Comparison of ENCODE assay signal across 20 cellular contexts in the genomic region with DNA sequence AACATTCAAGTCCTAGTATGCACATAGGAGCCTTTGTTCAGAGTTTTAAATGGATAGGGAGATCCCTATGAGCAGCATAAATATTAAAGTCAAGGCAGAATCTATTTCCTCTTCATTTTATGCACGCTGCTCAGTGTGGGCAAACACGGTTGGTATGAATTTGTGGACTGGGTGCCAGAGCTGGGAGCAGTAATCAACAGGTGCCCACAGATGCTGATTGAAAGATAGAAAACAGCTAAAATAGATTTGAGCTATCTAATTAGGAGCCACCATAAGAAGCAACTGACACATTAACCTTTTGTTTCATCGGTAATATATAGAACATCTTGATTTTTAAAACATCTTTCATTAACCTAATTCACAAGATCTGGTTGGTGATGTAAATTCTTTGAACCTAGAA.
"Had no signal": no experiment of that assay in that cellular context is flagged by ENCODE, and none has a peak within 500 bp of the region (broad histone marks: within the 10 kb centered on the region; RNA-seq: fewer than 3 reads in every experiment).

No MANE protein-coding gene starts in this region.

- ATAC-seq: activated CD4-positive, CD25-positive, alpha-beta regulatory T cell treated with anti-CD3 and anti-CD28 coated beads, Interleukin-2, amount 50 U/mL, for 24 hours; activated CD8-positive, alpha-beta T cell treated with anti-CD3 and anti-CD28 coated beads, Interleukin-2, amount 10 ng/mL, durations not matched to agents 7 days and 5 days; Panc1; Right ventricle myocardium inferior had no signal

- H3K4me3 ChIP-seq: adrenal gland had no signal

- DNase-seq: activated CD4-positive, alpha-beta T cell treated with anti-CD3 and anti-CD28 coated beads for 48 hours; activated CD4-positive, alpha-beta T cell treated with anti-CD3 and anti-CD28 coated beads, Interleukin-2, amount 50 U/mL, for 4 hours; activated CD8-positive, alpha-beta memory T cell treated with anti-CD3 and anti-CD28 coated beads, Interleukin-2, amount 50 U/mL, for 48 hours; activated CD8-positive, alpha-beta T cell treated with anti-CD3 and anti-CD28 coated beads, Interleukin-2, amount 10 ng/mL, durations not matched to agents 7 days and 5 days; activated naive CD4-positive, alpha-beta T cell treated with anti-CD3 and anti-CD28 coated beads, Interleukin-2, amount 50 U/mL, for 16 hours; activated naive CD8-positive, alpha-beta T cell treated with anti-CD3 and anti-CD28 coated beads, Interleukin-2, amount 10 ng/mL, durations not matched to agents 7 days and 5 days; activated T-cell treated with anti-CD3 and anti-CD28 coated beads, Interleukin-2, amount 50 U/mL, for 1 hour; adrenal gland; anterior cingulate cortex; cerebellar nuclear complex; NCI-H1092; NCI-H1930; NCI-H226; NCI-H526; OCI-M1; RPMI8226 had no signal

- H3K27ac ChIP-seq: adrenal gland, KMS-11 had no signal

- H3K4me2 ChIP-seq: KMS-11 had no signal

- H3K36me3 ChIP-seq: adrenal gland had no signal

- H3K27me3 ChIP-seq: adrenal gland had no signal

- H3K4me1 ChIP-seq: adrenal gland had no signal

- H3K9ac ChIP-seq: KMS-11 had no signal

- H3K9me3 ChIP-seq: adrenal gland had no signal
